In the genomic region with DNA sequence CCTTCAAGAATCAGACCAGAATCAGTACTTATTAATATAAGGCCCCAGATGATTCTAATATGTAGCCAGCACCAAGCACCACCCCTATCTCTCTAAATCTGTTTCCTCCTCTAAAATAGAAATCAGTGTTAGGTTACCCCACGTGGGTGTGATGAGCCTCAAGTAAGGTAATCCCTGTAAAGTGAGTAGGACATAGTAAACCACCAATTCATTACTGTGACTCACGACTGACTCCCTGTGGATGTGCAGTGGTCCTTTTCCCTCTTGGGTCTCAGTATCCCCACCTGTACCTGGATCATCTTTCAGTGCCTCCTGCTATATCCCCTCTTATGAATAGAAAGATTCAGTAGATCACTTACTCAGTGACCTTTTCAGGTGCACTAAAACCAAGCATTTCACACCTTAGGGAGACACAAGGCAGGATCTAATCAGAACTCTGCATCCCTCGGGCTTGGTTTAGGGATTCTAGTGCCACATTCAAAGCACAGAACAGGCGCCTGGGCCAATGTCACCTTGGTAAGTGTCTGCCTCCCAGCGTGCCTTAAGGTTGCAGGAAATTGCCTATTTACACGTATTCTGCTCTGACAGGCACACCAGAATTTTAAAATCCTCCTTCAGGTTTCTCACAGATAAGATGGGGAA, we compare ENCODE assay signal across 12 cellular contexts. TPM values are rescaled to one million over a fixed set of nuclear protein-coding genes. Genes with fewer than 3 reads are reported as not detected.
DNase-seq lines count a peak whose midpoint lies in the region; ATAC-seq and TF ChIP-seq lines count a peak whose summit lies in the region.
"Had no signal": no experiment of that assay in that cellular context is flagged by ENCODE, and none has a peak within 500 bp of the region (broad histone marks: within the 10 kb centered on the region; RNA-seq: fewer than 3 reads in every experiment).

No MANE protein-coding gene starts in this region.

- no peak overlapping the region for H3K4me3 ChIP-seq in CD8-positive, alpha-beta memory T cell (ENCODE audit: low read length)
- H3K4me3 ChIP-seq in HUES48 (ENCODE audit: low read depth, low read length), result no peak overlapping the region
- no peak overlapping the region for H3K4me3 ChIP-seq in effector memory CD4-positive, alpha-beta T cell (ENCODE audit: insufficient read depth, low read depth, low read length, poor library complexity, severe bottlenecking)

- no peaks in the 10 kb centered on the region for H3K36me3 Mint-ChIP-seq in CD8-positive, alpha-beta memory T cell
- H3K36me3 Mint-ChIP-seq in WTC11, result peaks cover 15% of the 10 kb centered on the region
- H3K36me3 Mint-ChIP-seq: stimulated activated effector memory CD8-positive, alpha-beta T cell treated with anti-CD3 and anti-CD28 coated beads, Interleukin-12 subunit alpha, Interleukin-12 subunit beta, amount 100 ng/mL, for 72 hours had no signal

- H3K9ac ChIP-seq in HUES48 (ENCODE audit: low read depth, low read length), result no peak overlapping the region

- no peaks in the 10 kb centered on the region for H3K27me3 ChIP-seq in CD8-positive, alpha-beta memory T cell (ENCODE audit: insufficient read depth, low read length, poor library complexity, severe bottlenecking)
- H3K27me3 ChIP-seq in HUES48 (ENCODE audit: control insufficient read depth, insufficient read depth, low read length), result peaks cover 12% of the 10 kb centered on the region
- no peaks in the 10 kb centered on the region for H3K27me3 ChIP-seq in effector memory CD4-positive, alpha-beta T cell (replicated peaks; ENCODE audit: control insufficient read depth, insufficient read depth, low read length, poor library complexity, severe bottlenecking)

- no peaks in the 10 kb centered on the region for H3K4me1 ChIP-seq in CD8-positive, alpha-beta memory T cell (ENCODE audit: insufficient read depth, low read length)
- H3K4me1 ChIP-seq in HUES48 (ENCODE audit: control insufficient read depth, insufficient read depth, low read length), result peaks cover 15% of the 10 kb centered on the region
- H3K4me1 ChIP-seq in effector memory CD4-positive, alpha-beta T cell (ENCODE audit: control insufficient read depth, insufficient read depth, low read length, poor library complexity, severe bottlenecking), result no peaks in the 10 kb centered on the region

- CTCF ChIA-PET in CD8-positive, alpha-beta memory T cell (lab: Charles Lee), result no interaction called here
- CTCF ChIA-PET in WTC11 (lab: Charles Lee), result interaction anchor here (1.1 kb wide), 1 partner anchor 12 kb away, joined by 3 read pairs; a partner anchor contains a TSS

- POLR2A ChIA-PET in CD8-positive, alpha-beta memory T cell (lab: Charles Lee), result no interaction called here
- POLR2A ChIA-PET in WTC11 (lab: Charles Lee), result no interaction called here

- peak overlapping the region; percentile 70 for H3K27ac ChIP-seq in CD8-positive, alpha-beta memory T cell (ENCODE audit: low read depth, low read length)
- H3K27ac ChIP-seq in HUES48 (ENCODE audit: low read depth, low read length), result peak overlapping the region; percentile 78
- H3K27ac ChIP-seq in effector memory CD4-positive, alpha-beta T cell (ENCODE audit: insufficient read depth, low read length, poor library complexity, severe bottlenecking), result no peak overlapping the region

- H3K4me3 Mint-ChIP-seq in CD8-positive, alpha-beta memory T cell, result no peak overlapping the region
- no peak overlapping the region for H3K4me3 Mint-ChIP-seq in WTC11
- H3K4me3 Mint-ChIP-seq: activated CD8-positive, alpha-beta T cell treated with anti-CD3 and anti-CD28 coated beads, Interleukin-2, amount 10 ng/mL, durations not matched to agents 7 days and 5 days; stimulated activated effector memory CD8-positive, alpha-beta T cell treated with anti-CD3 and anti-CD28 coated beads, Interleukin-12 subunit alpha, Interleukin-12 subunit beta, amount 100 ng/mL, for 72 hours; T-helper 17 cell had no signal

- H3K27me3 Mint-ChIP-seq in CD8-positive, alpha-beta memory T cell, result peaks cover 3 to 14% of the 10 kb centered on the region in 2 donors
- peaks cover 94% of the 10 kb centered on the region for H3K27me3 Mint-ChIP-seq in WTC11 (ENCODE audit: low read depth)
- H3K27me3 Mint-ChIP-seq: T-helper 17 cell had no signal

- H3K9me3 ChIP-seq in CD8-positive, alpha-beta memory T cell (ENCODE audit: low read length), result no peaks in the 10 kb centered on the region
- H3K9me3 ChIP-seq in HUES48 (ENCODE audit: control insufficient read depth, insufficient read depth, low read length), result no peaks in the 10 kb centered on the region
- no peaks in the 10 kb centered on the region for H3K9me3 ChIP-seq in effector memory CD4-positive, alpha-beta T cell (ENCODE audit: control insufficient read depth, low read length)

- peak; percentile 25 for ATAC-seq in WTC11
- ATAC-seq: activated CD8-positive, alpha-beta T cell treated with anti-CD3 and anti-CD28 coated beads, Interleukin-2, amount 10 ng/mL, durations not matched to agents 7 days and 5 days; stimulated activated effector memory CD8-positive, alpha-beta T cell treated with anti-CD3 and anti-CD28 coated beads, Interleukin-12 subunit alpha, Interleukin-12 subunit beta, amount 100 ng/mL, for 72 hours; T-helper 17 cell had no signal

- no peak for DNase-seq in CD8-positive, alpha-beta memory T cell
- DNase-seq in WTC11 (ENCODE audit: low spot score), result no peak
- peak; percentile 81 for DNase-seq in myocyte (ENCODE audit: low read depth)
- DNase-seq in effector memory CD4-positive, alpha-beta T cell, result no peak
- no peak for DNase-seq in NCI-H1694 treated with DMSO at 0.1 percent for 48 hours (lab: John Stamatoyannopoulos, UW)
- DNase-seq in cerebellum (ENCODE audit: low spot score), result no peak
- DNase-seq in COLO829 (ENCODE audit: low spot score), result no peak
- DNase-seq: activated CD8-positive, alpha-beta T cell treated with anti-CD3 and anti-CD28 coated beads, Interleukin-2, amount 10 ng/mL, durations not matched to agents 7 days and 5 days; activated naive CD4-positive, alpha-beta T cell; T-helper 17 cell had no signal

- H3K4me1 Mint-ChIP-seq in CD8-positive, alpha-beta memory T cell, result no peaks in the 10 kb centered on the region
- peaks cover 21% of the 10 kb centered on the region for H3K4me1 Mint-ChIP-seq in WTC11
- H3K4me1 Mint-ChIP-seq: stimulated activated effector memory CD8-positive, alpha-beta T cell treated with anti-CD3 and anti-CD28 coated beads, Interleukin-12 subunit alpha, Interleukin-12 subunit beta, amount 100 ng/mL, for 72 hours had no signal

- H3K27ac Mint-ChIP-seq in CD8-positive, alpha-beta memory T cell, result no peak overlapping the region
- H3K27ac Mint-ChIP-seq in WTC11, result peak overlapping the region; percentile 34
- H3K27ac Mint-ChIP-seq: activated CD8-positive, alpha-beta T cell treated with anti-CD3 and anti-CD28 coated beads, Interleukin-2, amount 10 ng/mL, durations not matched to agents 7 days and 5 days; stimulated activated effector memory CD8-positive, alpha-beta T cell treated with anti-CD3 and anti-CD28 coated beads, Interleukin-12 subunit alpha, Interleukin-12 subunit beta, amount 100 ng/mL, for 72 hours; T-helper 17 cell had no signal

- no peaks in the 10 kb centered on the region for H3K36me3 ChIP-seq in CD8-positive, alpha-beta memory T cell (ENCODE audit: insufficient read depth, low read length)
- H3K36me3 ChIP-seq in HUES48 (ENCODE audit: control insufficient read depth, insufficient read depth, low read length), result no peaks in the 10 kb centered on the region
- H3K36me3 ChIP-seq in effector memory CD4-positive, alpha-beta T cell (ENCODE audit: control insufficient read depth, insufficient read depth, low read length), result no peaks in the 10 kb centered on the region

- TF ChIP-seq CTCF in WTC11 (IDR thresholded peaks at IDR 0.05), result no peak

- H3K9me3 Mint-ChIP-seq in CD8-positive, alpha-beta memory T cell, result peaks cover 0 to 4% (median 0%) of the 10 kb centered on the region in 5 donors
- peaks cover 26% of the 10 kb centered on the region for H3K9me3 Mint-ChIP-seq in WTC11
- H3K9me3 Mint-ChIP-seq: stimulated activated effector memory CD8-positive, alpha-beta T cell treated with anti-CD3 and anti-CD28 coated beads, Interleukin-12 subunit alpha, Interleukin-12 subunit beta, amount 100 ng/mL, for 72 hours had no signal

TF ChIP-seq in WTC11, 78 proteins besides CTCF, POLR2A, EP300 and RAD21 (continues in another document):
- TF ChIP-seq ZNF263 (CRISPR knock-in tag; IDR thresholded peaks at IDR 0.05; ENCODE audit: low read depth) (no peak), HMGA2 (CRISPR knock-in tag; IDR thresholded peaks at IDR 0.05) (no peak)

RNA-seq across cellular contexts. Expression of a gene that starts 12.2 kb away (rescaled TPM):
- total RNA-seq in CD8-positive, alpha-beta memory T cell, result 10 to 100 TPM; 25.1 to 27.6 TPM
- polyA plus RNA-seq in CD8-positive, alpha-beta memory T cell, result 13.9 TPM
- total RNA-seq in WTC11 (2021) (55.5 to 64.6 TPM (median 61.4 TPM) in 3 replicates), myocyte (147 and 166 TPM in 2 replicates), cerebellum (9.1 TPM)
- polyA plus RNA-seq in myocyte (2012), result 152 TPM

RNA-seq across cellular contexts. Expression of a gene that starts 43.9 kb away (rescaled TPM):
- total RNA-seq in CD8-positive, alpha-beta memory T cell, result not detected
- not detected for polyA plus RNA-seq in CD8-positive, alpha-beta memory T cell
- total RNA-seq in WTC11 (2021) (36.7 to 44.9 TPM (median 42.6 TPM) in 3 replicates), myocyte (22.9 and 37.9 TPM in 2 replicates), cerebellum (239 TPM)
- polyA plus RNA-seq in myocyte (2012), result 9.2 TPM
- total RNA-seq: activated CD8-positive, alpha-beta T cell treated with anti-CD3 and anti-CD28 coated beads, Interleukin-2, amount 10 ng/mL, durations not matched to agents 7 days and 5 days; T-helper 17 cell had no signal

Comparison
In these comparisons a context has a peak if more than half of its experiments do, and no peak if none do; other contexts are left out.
1. RNA of a gene that starts 43.9 kb away (total RNA-seq): 239 TPM in cerebellum (single experiment), 36.7 to 44.9 TPM in WTC11 and 22.9 to 37.9 TPM in myocyte; not detected in CD8-positive, alpha-beta memory T cell; every median in the first group is over 10 times any median in the second.